17 cellular contexts compared by ENCODE assay signal in the genomic region with DNA sequence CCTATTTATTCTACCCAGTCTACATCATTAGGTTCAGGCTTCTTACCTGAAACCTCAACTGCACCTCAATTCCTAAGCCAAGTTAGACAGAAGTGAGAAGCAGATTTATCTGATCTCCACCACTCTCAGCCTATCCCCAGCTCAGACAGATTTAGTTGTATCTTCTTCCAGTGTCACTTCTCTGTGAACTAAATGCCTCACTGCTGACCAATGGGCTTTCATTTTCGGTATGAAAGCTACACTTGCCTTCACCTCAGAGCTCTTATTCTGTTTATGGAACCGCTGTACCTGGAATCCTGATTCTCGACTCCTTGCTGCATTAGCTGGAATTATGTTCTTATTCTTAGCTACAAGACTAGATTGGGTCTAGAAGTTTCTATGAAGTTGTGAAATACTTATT.
A peak's percentile ranks its signal among the peaks of the same experiment; 100 is the strongest.
DNase-seq lines count a peak whose midpoint lies in the region; ATAC-seq and TF ChIP-seq lines count a peak whose summit lies in the region.
"Had no signal": no experiment of that assay in that cellular context is flagged by ENCODE, and none has a peak within 500 bp of the region (broad histone marks: within the 10 kb centered on the region; RNA-seq: fewer than 3 reads in every experiment).

No MANE protein-coding gene starts in this region.

- WGBS in endodermal cell (ENCODE audit: insufficient coverage in 1 of 2, insufficient read length in 1 of 2), 2 experiments, result 78 to 95% methylated on average over 1 to 3 of the region's 3 CpGs

- no peaks in the 10 kb centered on the region for H3K36me3 ChIP-seq in endodermal cell (ENCODE audit: control insufficient read depth, insufficient read depth, low read length)

- no peak overlapping the region for H3K27ac ChIP-seq in endodermal cell (ENCODE audit: low read depth, low read length)

- TF ChIP-seq CTCF in progenitor cell of endocrine pancreas (IDR thresholded peaks at IDR 0.05; ENCODE audit: unreplicated experiment) (no peak), endodermal cell (conservative IDR thresholded peaks at IDR 0.05) (no peak)

- H3K9me3 Mint-ChIP-seq in progenitor cell of endocrine pancreas (ENCODE audit: low read depth) (peaks cover 4% of the 10 kb centered on the region), endodermal cell (no peaks in the 10 kb centered on the region)

- H3K4me1 ChIP-seq in endodermal cell (ENCODE audit: control insufficient read depth, insufficient read depth, low read length), result no peaks in the 10 kb centered on the region

- H3K27me3 Mint-ChIP-seq in progenitor cell of endocrine pancreas (no peaks in the 10 kb centered on the region), endodermal cell (ENCODE audit: insufficient read depth) (no peaks in the 10 kb centered on the region)
- H3K27me3 Mint-ChIP-seq: CD4-positive, CD25-positive, alpha-beta regulatory T cell had no signal

- H3K27ac Mint-ChIP-seq in progenitor cell of endocrine pancreas (peak overlapping the region; percentile 61), endodermal cell (no peak overlapping the region)

- no peak for DNase-seq in progenitor cell of endocrine pancreas (ENCODE audit: low spot score, unreplicated experiment)
- DNase-seq in H4 (ENCODE audit: low spot score), result no peak
- no peak for DNase-seq in activated effector memory CD4-positive, alpha-beta T cell treated with Interleukin-2 at 50 U/mL for 16 hours
- DNase-seq in endodermal cell, result no peak
- DNase-seq: ACHN; CD4-positive, CD25-positive, alpha-beta regulatory T cell; NCI-H1048; NCI-H146; NCI-H2227 treated with DMSO at 0.1 percent for 48 hours; NCI-H526; NK-92 treated with Interleukin-12 subunit alpha and Interleukin-12 subunit beta, amount 100 ng/mL, for 24 hours; PC-3; T1000 had no signal

- ATAC-seq in GM18868 (IDR thresholded peaks at IDR 0.05; ENCODE audit: unreplicated experiment), result peak; percentile 58
- ATAC-seq in GM21717 (IDR thresholded peaks at IDR 0.05; ENCODE audit: unreplicated experiment), result peak; percentile 88
- ATAC-seq in HG03432 (IDR thresholded peaks at IDR 0.05; ENCODE audit: unreplicated experiment), result peak; percentile 77
- ATAC-seq: K562, PC-3 had no signal

- H3K9me3 ChIP-seq in endodermal cell (ENCODE audit: control insufficient read depth, low read length), result peaks cover 12% of the 10 kb centered on the region

- H3K36me3 Mint-ChIP-seq in progenitor cell of endocrine pancreas (ENCODE audit: insufficient read depth) (no peaks in the 10 kb centered on the region), endodermal cell (ENCODE audit: low read depth) (no peaks in the 10 kb centered on the region)
- H3K36me3 Mint-ChIP-seq: CD4-positive, CD25-positive, alpha-beta regulatory T cell had no signal

- H3K4me1 Mint-ChIP-seq in progenitor cell of endocrine pancreas (ENCODE audit: low read depth) (peaks cover 4% of the 10 kb centered on the region), endodermal cell (peaks cover 5% of the 10 kb centered on the region)
- H3K4me1 Mint-ChIP-seq: CD4-positive, CD25-positive, alpha-beta regulatory T cell had no signal

- no peak overlapping the region for H3K9ac ChIP-seq in endodermal cell (ENCODE audit: extremely low read depth, low read length, poor library complexity, severe bottlenecking)

- H3K4me3 ChIP-seq in endodermal cell (ENCODE audit: low read length), result no peak overlapping the region
- H3K4me3 ChIP-seq: K562 had no signal

- H3K4me3 Mint-ChIP-seq in progenitor cell of endocrine pancreas (ENCODE audit: low read depth), result no peak overlapping the region
- H3K4me3 Mint-ChIP-seq in endodermal cell, result no peak overlapping the region
- H3K4me3 Mint-ChIP-seq: CD4-positive, CD25-positive, alpha-beta regulatory T cell had no signal

- no peaks in the 10 kb centered on the region for H3K27me3 ChIP-seq in endodermal cell (ENCODE audit: control insufficient read depth, insufficient read depth, low read length, poor library complexity, severe bottlenecking)
